Comparison of ENCODE assay signal across 21 cellular contexts in the genomic region with DNA sequence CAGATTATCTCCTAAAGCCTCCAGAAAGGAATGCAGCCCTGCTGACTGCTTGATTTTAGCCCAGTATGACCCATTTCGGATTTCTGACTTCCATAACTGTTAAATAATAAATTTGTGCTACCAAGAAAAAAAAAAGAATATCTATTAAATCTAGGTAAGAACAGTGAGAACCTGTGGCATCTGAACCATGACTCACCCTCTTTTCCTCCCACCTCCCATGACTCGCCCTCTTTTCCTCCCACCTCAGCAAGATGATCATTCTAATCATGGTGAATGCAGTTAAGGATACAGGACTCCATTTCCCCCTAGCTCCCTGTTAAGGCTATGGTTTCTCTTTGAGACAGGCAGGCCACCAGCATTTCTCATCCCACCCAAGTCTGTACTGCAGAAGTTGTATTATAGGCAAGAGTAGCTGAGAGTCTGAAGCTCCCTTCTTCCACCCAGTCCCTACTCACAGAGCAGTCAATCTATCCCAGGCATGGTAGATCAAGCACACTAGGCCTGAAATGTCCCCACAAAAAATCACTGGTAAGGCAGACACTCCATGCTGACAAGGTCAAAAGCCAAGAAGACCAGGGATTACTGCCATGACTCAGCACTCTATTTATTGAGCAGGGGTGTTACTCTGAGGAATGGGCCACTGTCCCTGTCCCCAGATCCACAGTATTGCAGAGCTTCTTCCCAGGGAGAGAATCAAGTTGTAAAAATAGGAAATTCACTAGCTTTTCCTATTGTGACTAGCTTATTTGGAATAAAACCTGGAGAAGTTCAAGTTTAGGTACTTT.
DNase-seq lines count a peak whose midpoint lies in the region; ATAC-seq and TF ChIP-seq lines count a peak whose summit lies in the region.
"Had no signal": no experiment of that assay in that cellular context is flagged by ENCODE, and none has a peak within 500 bp of the region (broad histone marks: within the 10 kb centered on the region; RNA-seq: fewer than 3 reads in every experiment).

No MANE protein-coding gene starts in this region.

- no peak overlapping the region for H2BK120ac ChIP-seq in mesendoderm (ENCODE audit: low read depth, low read length)

- no peak overlapping the region for H2BK15ac ChIP-seq in mesendoderm (replicated peaks; ENCODE audit: low read depth)

- H4K5ac ChIP-seq in mesendoderm (ENCODE audit: low read length), result no peak overlapping the region

- POLR2A ChIA-PET in HEK293 (lab: Yijun Ruan, JAX) (no interaction called here), WTC11 (lab: Charles Lee) (interaction anchor here (0.6 kb wide), 2 partner anchors 368 to 519 kb away, joined by 4 to 6 read pairs; no protein-coding TSS in a partner anchor)

- peak; percentile 70 for DNase-seq in DMS53 (lab: John Stamatoyannopoulos, UW)
- DNase-seq in amniotic epithelial cell (ENCODE audit: low read depth), result peak; percentile 41
- DNase-seq in mesendoderm, result peak; percentile 10
- DNase-seq in cortex of kidney (lab: John Stamatoyannopoulos, UW), result no peak
- no peak for DNase-seq in WTC11 (ENCODE audit: low spot score)
- no peak for DNase-seq in NCI-H1092 (lab: John Stamatoyannopoulos, UW)
- DNase-seq: activated CD4-positive, alpha-beta T cell treated with anti-CD3 and anti-CD28 coated beads, Interleukin-2, amount 50 U/mL, for 48 hours; activated gamma-delta T cell treated with Interleukin-2 at 50 U/mL for 16 hours; activated T-cell treated with anti-CD3 and anti-CD28 coated beads for 4 hours; amniotic stem cell; erythroblast; gastrocnemius medialis; natural killer cell; NCI-H1436; NCI-H2171 treated with DMSO at 0.1 percent for 48 hours; SIG-M5; stimulated activated naive B cell treated with anti-CD40 and anti-IgM and Interleukin-4, amounts not matched to agents 10 μg/mL and 1 μg/mL and 100 μg/mL, for 72 hours; T-helper 1 cell had no signal

- no peak overlapping the region for H3K56ac ChIP-seq in mesendoderm (ENCODE audit: low read length)

- no peak overlapping the region for H3K27ac ChIP-seq in HEK293 (ENCODE audit: extremely low read depth, low read depth, low read length)
- no peak overlapping the region for H3K27ac ChIP-seq in mesendoderm (ENCODE audit: low read depth, low read length)
- H3K27ac ChIP-seq: gastrocnemius medialis had no signal

- H3K4me1 Mint-ChIP-seq in WTC11, result peaks cover 8% of the 10 kb centered on the region
- H3K4me1 Mint-ChIP-seq: CD14-positive monocyte; natural killer cell; stimulated activated naive B cell treated with anti-CD40 and anti-IgM and Interleukin-4, amounts not matched to agents 10 μg/mL and 1 μg/mL and 100 μg/mL, for 72 hours had no signal

- no peak overlapping the region for H3K4ac ChIP-seq in mesendoderm (ENCODE audit: low read depth, low read length)

- H4K8ac ChIP-seq in mesendoderm (ENCODE audit: low read depth, low read length), result no peak overlapping the region

- H3K9ac ChIP-seq in mesendoderm (ENCODE audit: low read length), result no peak overlapping the region

- H3K9me3 ChIP-seq in HEK293 (ENCODE audit: control insufficient read depth, insufficient read depth, low read depth, low read length), result no peaks in the 10 kb centered on the region
- H3K9me3 ChIP-seq: gastrocnemius medialis had no signal

- CTCF ChIA-PET in HEK293 (lab: Yijun Ruan, JAX) (interaction anchor here (0.6 to 1.8 kb wide), 3 partner anchors 26 to 415 kb away, joined by 3 to 4 read pairs (median 3); no protein-coding TSS in a partner anchor), WTC11 (lab: Charles Lee) (no interaction called here)

- H3K4me1 ChIP-seq in HEK293 (ENCODE audit: control insufficient read depth, insufficient read depth, low read length) (no peaks in the 10 kb centered on the region), mesendoderm (ENCODE audit: control insufficient read depth, low read depth, low read length) (no peaks in the 10 kb centered on the region)
- H3K4me1 ChIP-seq: gastrocnemius medialis had no signal

- H3K9me3 Mint-ChIP-seq in WTC11, result peaks cover 11% of the 10 kb centered on the region
- H3K9me3 Mint-ChIP-seq: stimulated activated naive B cell treated with anti-CD40 and anti-IgM and Interleukin-4, amounts not matched to agents 10 μg/mL and 1 μg/mL and 100 μg/mL, for 72 hours had no signal

- TF ChIP-seq CTCF in HEK293 (tag by site-specific recombination; IDR thresholded peaks at IDR 0.05) (no peak), WTC11 (IDR thresholded peaks at IDR 0.05) (no peak)

- no peak overlapping the region for H3K4me3 Mint-ChIP-seq in WTC11
- H3K4me3 Mint-ChIP-seq: CD14-positive monocyte; natural killer cell; stimulated activated naive B cell treated with anti-CD40 and anti-IgM and Interleukin-4, amounts not matched to agents 10 μg/mL and 1 μg/mL and 100 μg/mL, for 72 hours had no signal

- H3K18ac ChIP-seq in mesendoderm (ENCODE audit: low read length), result no peak overlapping the region

- H3K4me3 ChIP-seq in HEK293 (ENCODE audit: low read depth, low read length) (no peak overlapping the region), mesendoderm (ENCODE audit: low read length) (no peak overlapping the region)
- H3K4me3 ChIP-seq: gastrocnemius medialis had no signal

- H3K36me3 Mint-ChIP-seq in WTC11, result peaks cover 11% of the 10 kb centered on the region; the same call in 1 of the 2 replicates
- H3K36me3 Mint-ChIP-seq: CD14-positive monocyte; natural killer cell; stimulated activated naive B cell treated with anti-CD40 and anti-IgM and Interleukin-4, amounts not matched to agents 10 μg/mL and 1 μg/mL and 100 μg/mL, for 72 hours had no signal

- no peak overlapping the region for H3K27ac Mint-ChIP-seq in WTC11
- H3K27ac Mint-ChIP-seq: CD14-positive monocyte; natural killer cell; stimulated activated naive B cell treated with anti-CD40 and anti-IgM and Interleukin-4, amounts not matched to agents 10 μg/mL and 1 μg/mL and 100 μg/mL, for 72 hours had no signal

- H3K36me3 ChIP-seq in HEK293 (ENCODE audit: control insufficient read depth in 2 of 2, insufficient read depth in 1 of 2, low read length in 2 of 2) (no peaks in the 10 kb centered on the region), mesendoderm (ENCODE audit: control insufficient read depth, insufficient read depth, low read length) (no peaks in the 10 kb centered on the region)
- H3K36me3 ChIP-seq: gastrocnemius medialis had no signal

- H3K79me1 ChIP-seq in mesendoderm (ENCODE audit: low read length), result no peaks in the 10 kb centered on the region

- ATAC-seq in HG03025 (IDR thresholded peaks at IDR 0.05; ENCODE audit: low FRiP score, unreplicated experiment) (no peak), WTC11 (no peak)
- ATAC-seq: gastrocnemius medialis; natural killer cell; stimulated activated naive B cell treated with anti-CD40 and anti-IgM and Interleukin-4, amounts not matched to agents 10 μg/mL and 1 μg/mL and 100 μg/mL, for 72 hours had no signal

- no peaks in the 10 kb centered on the region for H3K79me2 ChIP-seq in mesendoderm (ENCODE audit: control insufficient read depth, insufficient read depth, low read length)

- no peak overlapping the region for H2AK5ac ChIP-seq in mesendoderm (ENCODE audit: low read length)

- no peak overlapping the region for H3K4me2 ChIP-seq in mesendoderm (ENCODE audit: low read length)

- H3K23ac ChIP-seq in mesendoderm (ENCODE audit: low read length), result peak overlapping the region; percentile 48

- no peak overlapping the region for H2BK5ac ChIP-seq in mesendoderm (ENCODE audit: low read length)

- no peaks in the 10 kb centered on the region for H3K27me3 ChIP-seq in mesendoderm (ENCODE audit: insufficient read depth, low read length, poor library complexity)
- H3K27me3 ChIP-seq: gastrocnemius medialis had no signal

- WGBS in mesendoderm (ENCODE audit: extremely low coverage, insufficient coverage, low lambda C conversion rate), result no CpG with 5 or more reads among the region's 2 CpGs

- H3K27me3 Mint-ChIP-seq in WTC11 (ENCODE audit: low read depth), result no peaks in the 10 kb centered on the region

TF ChIP-seq in HEK293, 187 proteins besides CTCF, POLR2A, EP300 and RAD21 (continues in another document):
- TF ChIP-seq ZNF416 (tag by site-specific recombination; IDR thresholded peaks at IDR 0.05), result no peak
- no peak for TF ChIP-seq HIC1 (tag by site-specific recombination; IDR thresholded peaks at IDR 0.05)
- no peak for TF ChIP-seq ZNF561 (tag by site-specific recombination; IDR thresholded peaks at IDR 0.05; ENCODE audit: borderline replicate concordance)

TF ChIP-seq in WTC11, 78 proteins besides CTCF, POLR2A, EP300 and RAD21:
- TF ChIP-seq STAT6 (CRISPR knock-in tag; conservative IDR thresholded peaks at IDR 0.05; ENCODE audit: low read depth) (no peak), SOX15 (CRISPR knock-in tag; IDR thresholded peaks at IDR 0.05) (no peak), ETV6 (CRISPR knock-in tag; IDR thresholded peaks at IDR 0.05) (no peak), TEAD4 (CRISPR knock-in tag; IDR thresholded peaks at IDR 0.05) (no peak)
- TF ChIP-seq, protein P1, sequence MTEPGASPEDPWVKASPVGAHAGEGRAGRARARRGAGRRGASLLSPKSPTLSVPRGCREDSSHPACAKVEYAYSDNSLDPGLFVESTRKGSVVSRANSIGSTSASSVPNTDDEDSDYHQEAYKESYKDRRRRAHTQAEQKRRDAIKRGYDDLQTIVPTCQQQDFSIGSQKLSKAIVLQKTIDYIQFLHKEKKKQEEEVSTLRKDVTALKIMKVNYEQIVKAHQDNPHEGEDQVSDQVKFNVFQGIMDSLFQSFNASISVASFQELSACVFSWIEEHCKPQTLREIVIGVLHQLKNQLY (CRISPR knock-in tag; IDR thresholded peaks at IDR 0.05), result no peak

Comparison
In these comparisons a context has a peak if more than half of its experiments do, and no peak if none do; other contexts are left out.
1. DNase-seq: peak in DMS53 (single experiment), amniotic epithelial cell (single experiment) and mesendoderm (single experiment); none in cortex of kidney (single experiment), WTC11 (single experiment) and NCI-H1092 (single experiment).